In the genomic region with DNA sequence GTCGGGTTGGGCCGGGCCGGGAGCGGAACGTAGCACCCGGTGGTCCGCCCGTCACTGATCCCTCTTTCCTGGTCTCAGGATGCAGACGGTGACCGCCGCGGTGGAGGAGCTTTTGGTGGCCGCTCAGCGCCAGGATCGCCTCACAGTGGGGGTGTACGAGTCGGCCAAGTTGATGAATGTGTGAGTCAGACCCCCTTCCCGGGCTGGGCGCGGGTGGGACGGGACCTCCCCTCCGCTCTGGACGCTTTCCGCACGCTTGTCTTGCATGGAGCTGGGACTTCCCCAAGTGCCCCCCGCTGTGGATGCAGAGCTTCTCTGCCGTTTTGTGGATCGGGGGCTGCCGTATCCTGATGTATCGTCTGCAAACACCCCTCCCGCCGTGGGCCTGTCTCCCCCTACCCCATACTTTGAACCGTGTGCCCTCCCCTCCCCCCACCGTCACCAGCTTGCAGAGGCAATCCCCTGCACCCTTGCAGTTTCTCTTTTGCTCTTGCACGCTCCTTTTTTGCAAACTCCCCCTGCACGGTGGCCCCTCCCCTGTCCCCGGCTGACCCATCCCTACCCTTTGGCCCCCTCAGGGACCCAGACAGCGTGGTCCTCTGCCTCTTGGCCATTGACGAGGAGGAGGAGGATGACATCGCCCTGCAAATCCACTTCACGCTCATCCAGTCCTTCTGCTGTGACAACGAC, we compare ENCODE assay signal across 8 cellular contexts. TPM values are rescaled to one million over a fixed set of nuclear protein-coding genes. Genes with fewer than 3 reads are reported as not detected.
DNase-seq lines count a peak whose midpoint lies in the region; ATAC-seq and TF ChIP-seq lines count a peak whose summit lies in the region.

No MANE protein-coding gene starts in this region.

- intact Hi-C loops in MCF 10A (cut with micrococcal nuclease): loop anchor here (5.0 kb wide), 1 partner anchor 151 kb away; no protein-coding TSS in a partner anchor

- CTCF ChIA-PET in MCF 10A (lab: Yijun Ruan, JAX): interaction anchor here (0.7 to 4.1 kb wide), 17 partner anchors 15 to 258 kb away, joined by 3 to 62 read pairs (median 3); no protein-coding TSS in a partner anchor

- peak overlapping the region; percentile 89 for H3K27ac Mint-ChIP-seq in MCF 10A (ENCODE audit: low read depth, unreplicated experiment)

- ATAC-seq in GM18858 (IDR thresholded peaks at IDR 0.05; ENCODE audit: unreplicated experiment) (peak; percentile 2), HG03378 (IDR thresholded peaks at IDR 0.05; ENCODE audit: unreplicated experiment) (peak; percentile 2)

- H3K9me3 Mint-ChIP-seq in MCF 10A (ENCODE audit: unreplicated experiment): no peaks in the 10 kb centered on the region

- H3K27me3 Mint-ChIP-seq in MCF 10A (ENCODE audit: insufficient read depth, unreplicated experiment): no peaks in the 10 kb centered on the region

- POLR2A ChIA-PET in MCF 10A (lab: Yijun Ruan, JAX): interaction anchor here (0.7 to 8.0 kb wide), 35 partner anchors 8 to 1286 kb away, joined by 3 to 190 read pairs (median 6); a partner anchor contains a TSS

- H3K4me3 Mint-ChIP-seq in MCF 10A (ENCODE audit: unreplicated experiment): peak overlapping the region; percentile 98

- no peak for TF ChIP-seq CTCF in MCF 10A (IDR thresholded peaks at IDR 0.05; ENCODE audit: unreplicated experiment)
- TF ChIP-seq CTCF in GM10266 (IDR thresholded peaks at IDR 0.05; ENCODE audit: control insufficient read depth, insufficient read depth, low read depth, missing control alignments): no peak

- BruUV-seq in MCF 10A (replicated peaks; lab: Mats Ljungman, UMichigan): TSS peak; percentile 91

- H3K36me3 Mint-ChIP-seq in MCF 10A (ENCODE audit: insufficient read depth, unreplicated experiment): peaks cover 40% of the 10 kb centered on the region

- peak; percentile 65 for DNase-seq in UCSD-AML1 (lab: John Stamatoyannopoulos, UW; ENCODE audit: unreplicated experiment)
- peak; percentile 67 for DNase-seq in MCF 10A (ENCODE audit: unreplicated experiment)
- peak; percentile 81 for DNase-seq in kidney tubule cell (ENCODE audit: low spot score)
- DNase-seq in stimulated activated CD4-positive, alpha-beta T cell treated with anti-CD3 and anti-CD28 coated beads, Interleukin-2, amount 100 ng/mL, for 48 hours: peak; percentile 57 to 63
- no peak for DNase-seq in GM10266 (ENCODE audit: extremely low spot score)
- no peak for DNase-seq in NCI-H82 (lab: John Stamatoyannopoulos, UW)

- peaks cover 9% of the 10 kb centered on the region for H3K4me1 Mint-ChIP-seq in MCF 10A (ENCODE audit: insufficient read depth, unreplicated experiment)

RNA-seq across cellular contexts. Expression of a gene that starts 0.7 kb away (rescaled TPM):
- total RNA-seq in MCF 10A (2022): 28.0 and 53.8 TPM in 2 replicates

RNA-seq across cellular contexts. Expression of a gene that starts 19.8 kb away (rescaled TPM):
- total RNA-seq in MCF 10A (2022): 85.2 and 85.6 TPM in 2 replicates

RNA-seq across cellular contexts. Expression of a gene that starts 49.2 kb away (rescaled TPM):
- 123 and 188 TPM in 2 replicates for total RNA-seq in MCF 10A (2022)

Comparison
In these comparisons a context has a peak if more than half of its experiments do, and no peak if none do; other contexts are left out.
1. DNase-seq: peak in UCSD-AML1 (single experiment), MCF 10A (single experiment), kidney tubule cell (single experiment) and stimulated activated CD4-positive, alpha-beta T cell treated with anti-CD3 and anti-CD28 coated beads, Interleukin-2, amount 100 ng/mL, for 48 hours (2 of 2); none in GM10266 (single experiment) and NCI-H82 (single experiment).